In the genomic region with DNA sequence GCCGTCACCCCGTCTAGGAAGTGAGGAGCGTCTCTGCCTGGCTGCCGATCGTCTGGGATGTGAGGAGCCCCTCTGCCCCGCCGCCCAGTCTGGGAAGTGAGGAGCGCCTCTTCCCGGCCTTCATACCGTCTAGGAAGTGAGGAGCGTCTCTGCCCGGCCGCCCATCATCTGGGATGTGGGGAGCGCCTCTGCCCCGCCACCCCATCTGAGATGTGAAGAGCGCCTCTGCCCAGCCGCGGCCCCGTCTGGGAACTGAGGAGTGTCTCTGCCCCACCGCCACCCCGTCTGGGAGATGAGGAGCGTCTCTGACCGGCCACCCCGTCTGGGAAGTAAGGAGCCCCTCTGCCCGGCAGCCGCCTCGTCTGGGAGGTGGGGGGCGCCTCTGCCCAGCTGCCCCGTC, we compare ENCODE assay signal across 1 cellular context. TPM values are rescaled to one million over a fixed set of nuclear protein-coding genes. Genes with fewer than 3 reads are reported as not detected.
"Had no signal": no experiment of that assay in that cellular context is flagged by ENCODE, and none has a peak within 500 bp of the region (broad histone marks: within the 10 kb centered on the region; RNA-seq: fewer than 3 reads in every experiment).

No MANE protein-coding gene starts in this region.

RNA-seq across cellular contexts. Expression of gene PCDH8, which starts 30.6 kb away (rescaled TPM):
- total RNA-seq: G401 had no signal
